Comparison of ENCODE assay signal across 16 cellular contexts in genomic region chr7:74199551-74200355, GRCh38. TPM values are rescaled to one million over a fixed set of nuclear protein-coding genes. Genes with fewer than 3 reads are reported as not detected.
DNase-seq lines count a peak whose midpoint lies in the region; ATAC-seq and TF ChIP-seq lines count a peak whose summit lies in the region.
"Had no signal": no experiment of that assay in that cellular context is flagged by ENCODE, and none has a peak within 500 bp of the region (broad histone marks: within the 10 kb centered on the region; RNA-seq: fewer than 3 reads in every experiment).

No MANE protein-coding gene starts in this region.

- H3K36me3 Mint-ChIP-seq in activated B cell treated with CpG ODN at 0.5 μM for 24 hours (ENCODE audit: low read depth), result peaks cover 24% of the 10 kb centered on the region
- peaks cover 18% of the 10 kb centered on the region for H3K36me3 Mint-ChIP-seq in endothelial cell (ENCODE audit: low read depth, unreplicated experiment)

- no peak overlapping the region for H2AK5ac ChIP-seq in mesendoderm (ENCODE audit: low read length)

- no peak overlapping the region for H3K9ac ChIP-seq in mesendoderm (ENCODE audit: low read length)

- intact Hi-C loops in activated B cell treated with CpG ODN at 0.5 μM for 24 hours (cut with micrococcal nuclease), result no loop called here

- CTCF ChIA-PET in activated B cell treated with CpG ODN at 0.5 μM for 24 hours (lab: Charles Lee), result interaction anchor here (1.4 kb wide), 1 partner anchor 201 kb away, joined by 4 read pairs; no protein-coding TSS in a partner anchor

- H3K4me1 ChIP-seq in mesendoderm (ENCODE audit: control insufficient read depth, low read depth, low read length), result no peaks in the 10 kb centered on the region
- H3K4me1 ChIP-seq: psoas muscle had no signal

- no peak overlapping the region for H2BK15ac ChIP-seq in mesendoderm (replicated peaks; ENCODE audit: low read depth)

- H3K4ac ChIP-seq in mesendoderm (ENCODE audit: low read depth, low read length), result no peak overlapping the region

- no peak overlapping the region for H2BK5ac ChIP-seq in mesendoderm (ENCODE audit: low read length)

- no peak overlapping the region for H3K18ac ChIP-seq in mesendoderm (ENCODE audit: low read length)

- H3K4me1 Mint-ChIP-seq in activated B cell treated with CpG ODN at 0.5 μM for 24 hours (peaks cover 15% of the 10 kb centered on the region), endothelial cell (ENCODE audit: unreplicated experiment) (no peaks in the 10 kb centered on the region)

- POLR2A ChIA-PET in activated B cell treated with CpG ODN at 0.5 μM for 24 hours (lab: Charles Lee), result interaction anchor here (1.4 to 1.6 kb wide), 2 partner anchors 19 to 27 kb away, joined by 3 read pairs; no protein-coding TSS in a partner anchor

- H2BK120ac ChIP-seq in mesendoderm (ENCODE audit: low read depth, low read length), result no peak overlapping the region

- H3K23ac ChIP-seq in mesendoderm (ENCODE audit: low read length), result no peak overlapping the region

- H3K4me2 ChIP-seq in mesendoderm (ENCODE audit: low read length), result no peak overlapping the region

- H3K9me3 Mint-ChIP-seq in activated B cell treated with CpG ODN at 0.5 μM for 24 hours (no peaks in the 10 kb centered on the region), endothelial cell (ENCODE audit: unreplicated experiment) (no peaks in the 10 kb centered on the region)
- H3K9me3 Mint-ChIP-seq: CD4-positive, CD25-positive, alpha-beta regulatory T cell; stimulated activated naive CD8-positive, alpha-beta T cell treated with anti-CD3 and anti-CD28 coated beads, Interleukin-15, amount 100 ng/mL, for 72 hours had no signal

- no peak overlapping the region for H4K8ac ChIP-seq in mesendoderm (ENCODE audit: low read depth, low read length)

- ATAC-seq in activated B cell treated with CpG ODN at 0.5 μM for 24 hours (ENCODE audit: low read depth) (no peak), GM19324 (IDR thresholded peaks at IDR 0.05; ENCODE audit: low FRiP score, unreplicated experiment) (no peak)
- ATAC-seq: psoas muscle; stimulated activated naive CD8-positive, alpha-beta T cell treated with anti-CD3 and anti-CD28 coated beads, Interleukin-15, amount 100 ng/mL, for 72 hours had no signal

- H3K27me3 Mint-ChIP-seq in activated B cell treated with CpG ODN at 0.5 μM for 24 hours (no peaks in the 10 kb centered on the region), endothelial cell (ENCODE audit: unreplicated experiment) (peaks cover 2% of the 10 kb centered on the region)

- H4K5ac ChIP-seq in mesendoderm (ENCODE audit: low read length), result no peak overlapping the region

- no peaks in the 10 kb centered on the region for H3K27me3 ChIP-seq in mesendoderm (ENCODE audit: insufficient read depth, low read length, poor library complexity)

- H3K4me3 Mint-ChIP-seq in activated B cell treated with CpG ODN at 0.5 μM for 24 hours (no peak overlapping the region), endothelial cell (ENCODE audit: unreplicated experiment) (no peak overlapping the region)
- H3K4me3 Mint-ChIP-seq: stimulated activated naive CD8-positive, alpha-beta T cell treated with anti-CD3 and anti-CD28 coated beads, Interleukin-15, amount 100 ng/mL, for 72 hours had no signal

- H3K79me2 ChIP-seq in mesendoderm (ENCODE audit: control insufficient read depth, insufficient read depth, low read length), result peaks cover under 1% of the 10 kb centered on the region

- TF ChIP-seq CTCF in activated B cell treated with CpG ODN at 0.5 μM for 24 hours (IDR thresholded peaks at IDR 0.05) (no peak), endothelial cell (IDR thresholded peaks at IDR 0.05; ENCODE audit: unreplicated experiment) (no peak)

- H3K4me3 ChIP-seq in mesendoderm (ENCODE audit: low read length), result no peak overlapping the region
- H3K4me3 ChIP-seq: psoas muscle had no signal

- H3K56ac ChIP-seq in mesendoderm (ENCODE audit: low read length), result no peak overlapping the region

- peak overlapping the region; percentile 13 for H3K27ac Mint-ChIP-seq in activated B cell treated with CpG ODN at 0.5 μM for 24 hours
- no peak overlapping the region for H3K27ac Mint-ChIP-seq in endothelial cell (ENCODE audit: unreplicated experiment)
- H3K27ac Mint-ChIP-seq: CD4-positive, CD25-positive, alpha-beta regulatory T cell had no signal

- H3K36me3 ChIP-seq in mesendoderm (ENCODE audit: control insufficient read depth, insufficient read depth, low read length), result peaks cover 2% of the 10 kb centered on the region

- H3K79me1 ChIP-seq in mesendoderm (ENCODE audit: low read length), result peaks cover 2% of the 10 kb centered on the region

- WGBS in mesendoderm (ENCODE audit: extremely low coverage, insufficient coverage, low lambda C conversion rate), result no CpG with 5 or more reads among the region's 19 CpGs

- H3K27ac ChIP-seq in mesendoderm (ENCODE audit: low read depth, low read length), result no peak overlapping the region
- H3K27ac ChIP-seq: psoas muscle had no signal

- peak; percentile 88 for DNase-seq in Daoy (ENCODE audit: low read depth)
- peak; percentile 81 for DNase-seq in HT1080 (ENCODE audit: low read depth)
- no peak for DNase-seq in activated B cell treated with CpG ODN at 0.5 μM for 24 hours
- DNase-seq in mesendoderm, result peak; percentile 82
- DNase-seq in endothelial cell (ENCODE audit: low spot score), result no peak
- no peak for DNase-seq in NCI-H1105 (lab: John Stamatoyannopoulos, UW)
- no peak for DNase-seq in NCI-H2107 treated with DMSO at 0.1 percent for 48 hours (lab: John Stamatoyannopoulos, UW; ENCODE audit: unreplicated experiment)
- DNase-seq: activated CD8-positive, alpha-beta memory T cell treated with anti-CD3 and anti-CD28 coated beads, Interleukin-2, amount 50 U/mL, for 4 hours; CD4-positive, CD25-positive, alpha-beta regulatory T cell; hippocampal formation; midbrain; NCI-H187 treated with DMSO at 0.1 percent for 48 hours; psoas muscle; stimulated activated CD4-positive, alpha-beta T cell treated with anti-CD3 and anti-CD28 coated beads, Interleukin-2, amount 100 ng/mL, for 48 hours; stimulated activated naive CD8-positive, alpha-beta T cell treated with anti-CD3 and anti-CD28 coated beads, Interleukin-15, amount 100 ng/mL, for 72 hours had no signal

RNA-seq across cellular contexts. Expression of gene LAT2, which starts 10.1 kb away (rescaled TPM):
- total RNA-seq in Daoy (2014; rRNA removed; shearing (Covaris generic)), result 0.97 and 0.98 TPM in 2 replicates
- 7.2 and 7.6 TPM in 2 replicates for total RNA-seq in HT1080 (2014; rRNA removed; shearing (Covaris generic))
- polyA plus RNA-seq in HT1080 (2015; cell fraction: cytosol; rRNA removed), result 7.5 and 7.7 TPM in 2 replicates
- polyA plus RNA-seq in HT1080 (2015; cell fraction: nucleus; rRNA removed), result 7.1 and 10.0 TPM in 2 replicates
- total RNA-seq in activated B cell treated with CpG ODN at 0.5 μM for 24 hours (291 and 329 TPM in 2 replicates), endothelial cell (ENCODE audit: unreplicated experiment) (0.64 TPM)
- 0.42 TPM for polyA plus RNA-seq in mesendoderm (2013, experiment 1 of 2)
- 0.41 TPM for polyA plus RNA-seq in mesendoderm (2013, experiment 2 of 2)

RNA-seq across cellular contexts. Expression of gene EIF4H, which starts 25.6 kb away (rescaled TPM):
- 328 and 366 TPM in 2 replicates for total RNA-seq in Daoy (2014; rRNA removed; shearing (Covaris generic))
- total RNA-seq in HT1080 (2014; rRNA removed; shearing (Covaris generic)), result 333 and 408 TPM in 2 replicates
- 372 and 382 TPM in 2 replicates for polyA plus RNA-seq in HT1080 (2015; cell fraction: cytosol; rRNA removed)
- polyA plus RNA-seq in HT1080 (2015; cell fraction: nucleus; rRNA removed), result 333 and 343 TPM in 2 replicates
- total RNA-seq in activated B cell treated with CpG ODN at 0.5 μM for 24 hours, result 263 and 280 TPM in 2 replicates
- 274 TPM for polyA plus RNA-seq in mesendoderm (2013, experiment 1 of 2)
- polyA plus RNA-seq in mesendoderm (2013, experiment 2 of 2), result 271 TPM
- 274 TPM for total RNA-seq in endothelial cell (ENCODE audit: unreplicated experiment)

RNA-seq across cellular contexts. Expression of gene RFC2, which starts 54.4 kb away (rescaled TPM):
- 142 and 156 TPM in 2 replicates for total RNA-seq in Daoy (2014; rRNA removed; shearing (Covaris generic))
- 103 and 114 TPM in 2 replicates for total RNA-seq in HT1080 (2014; rRNA removed; shearing (Covaris generic))
- polyA plus RNA-seq in HT1080 (2015; cell fraction: cytosol; rRNA removed), result 55.0 and 72.2 TPM in 2 replicates
- polyA plus RNA-seq in HT1080 (2015; cell fraction: nucleus; rRNA removed), result 32.8 and 35.4 TPM in 2 replicates
- total RNA-seq in activated B cell treated with CpG ODN at 0.5 μM for 24 hours (44.0 and 45.8 TPM in 2 replicates), endothelial cell (ENCODE audit: unreplicated experiment) (38.8 TPM)
- polyA plus RNA-seq in mesendoderm (2013, experiment 1 of 2), result 70.5 TPM
- polyA plus RNA-seq in mesendoderm (2013, experiment 2 of 2), result 73.3 TPM

Comparison
In these comparisons a context has a peak if more than half of its experiments do, and no peak if none do; other contexts are left out.
1. DNase-seq: peak in Daoy (single experiment), HT1080 (single experiment) and mesendoderm (single experiment); none in activated B cell treated with CpG ODN at 0.5 μM for 24 hours (single experiment), endothelial cell (single experiment), NCI-H1105 (single experiment) and NCI-H2107 treated with DMSO at 0.1 percent for 48 hours (single experiment).
2. RNA of gene LAT2, which starts 10.1 kb away (total RNA-seq): 291 to 329 TPM in activated B cell treated with CpG ODN at 0.5 μM for 24 hours; 7.2 to 7.6 TPM in HT1080, 0.97 to 0.98 TPM in Daoy and 0.64 TPM in endothelial cell (single experiment); every median in the first group is over 10 times any median in the second.